Comparison of ENCODE assay signal across 8 cellular contexts in genomic region chr7:151759591-151760042, GRCh38.
DNase-seq lines count a peak whose midpoint lies in the region; ATAC-seq and TF ChIP-seq lines count a peak whose summit lies in the region.

No MANE protein-coding gene starts in this region.

- ATAC-seq in lung (ENCODE audit: insufficient read depth, low FRiP score) (no peak), GM21737 (IDR thresholded peaks at IDR 0.05; ENCODE audit: unreplicated experiment) (no peak)
- peak; percentile 74 for ATAC-seq in stimulated activated naive B cell treated with anti-CD40 and anti-IgM and Interleukin-4, amounts not matched to agents 10 μg/mL and 1 μg/mL and 100 μg/mL, for 72 hours (replicated peaks)

- TF ChIP-seq CTCF in Calu3 (IDR thresholded peaks at IDR 0.05; ENCODE audit: unreplicated experiment) (peak; percentile 93), dorsolateral prefrontal cortex (IDR thresholded peaks at IDR 0.05 in 54 of 56, conservative IDR thresholded peaks at IDR 0.05 in 2 of 56; ENCODE audit: low read depth in 1 of 56, partially characterized antibody in 56 of 56) (peak; percentile 69 to 94 (median 86)), lung (IDR thresholded peaks at IDR 0.05; ENCODE audit: control extremely low read depth, extremely low read depth) (peak; percentile 74)

- no peaks in the 10 kb centered on the region for H3K9me3 ChIP-seq in lung (ENCODE audit: control insufficient read depth in 2 of 2, insufficient read depth in 1 of 2, low read length in 1 of 2)

- H3K36me3 ChIP-seq in H7 (replicated peaks; ENCODE audit: control insufficient read depth, insufficient read depth, low read length) (no peaks in the 10 kb centered on the region), lung (ENCODE audit: control insufficient read depth in 2 of 2, insufficient read depth in 2 of 2, low read length in 2 of 2) (no peaks in the 10 kb centered on the region)

- H3K27ac Mint-ChIP-seq in Calu3 (ENCODE audit: unreplicated experiment) = no peak overlapping the region
- no peak overlapping the region for H3K27ac Mint-ChIP-seq in activated CD4-positive, alpha-beta T cell treated with anti-CD3 and anti-CD28 coated beads, Interleukin-2, amount 10 ng/mL, durations not matched to agents 7 days and 5 days
- H3K27ac Mint-ChIP-seq in stimulated activated naive B cell treated with anti-CD40 and anti-IgM and Interleukin-4, amounts not matched to agents 10 μg/mL and 1 μg/mL and 100 μg/mL, for 72 hours = peak overlapping the region; percentile 37

- CTCF ChIA-PET in Calu3 (lab: Charles Lee) = interaction anchor here (0.5 to 1.9 kb wide), 7 partner anchors 12 to 311 kb away, joined by 3 to 4 read pairs (median 3); no protein-coding TSS in a partner anchor
- CTCF ChIA-PET in activated CD4-positive, alpha-beta T cell treated with anti-CD3 and anti-CD28 coated beads, Interleukin-2, amount 10 ng/mL, durations not matched to agents 7 days and 5 days (lab: Charles Lee) = interaction anchor here (0.9 to 2.8 kb wide), 12 partner anchors 8 to 391 kb away, joined by 3 to 11 read pairs (median 3); no protein-coding TSS in a partner anchor

- H3K36me3 Mint-ChIP-seq in Calu3 (ENCODE audit: insufficient read depth, unreplicated experiment) = peaks cover 7% of the 10 kb centered on the region
- H3K36me3 Mint-ChIP-seq in activated CD4-positive, alpha-beta T cell treated with anti-CD3 and anti-CD28 coated beads, Interleukin-2, amount 10 ng/mL, durations not matched to agents 7 days and 5 days (ENCODE audit: low read depth) = no peaks in the 10 kb centered on the region
- peaks cover 6 to 13% of the 10 kb centered on the region in 2 donors for H3K36me3 Mint-ChIP-seq in stimulated activated naive B cell treated with anti-CD40 and anti-IgM and Interleukin-4, amounts not matched to agents 10 μg/mL and 1 μg/mL and 100 μg/mL, for 72 hours

- no peaks in the 10 kb centered on the region for H3K9me3 Mint-ChIP-seq in Calu3 (ENCODE audit: low read depth, unreplicated experiment)
- H3K9me3 Mint-ChIP-seq in activated CD4-positive, alpha-beta T cell treated with anti-CD3 and anti-CD28 coated beads, Interleukin-2, amount 10 ng/mL, durations not matched to agents 7 days and 5 days = no peaks in the 10 kb centered on the region
- H3K9me3 Mint-ChIP-seq in stimulated activated naive B cell treated with anti-CD40 and anti-IgM and Interleukin-4, amounts not matched to agents 10 μg/mL and 1 μg/mL and 100 μg/mL, for 72 hours = peaks cover 1% of the 10 kb centered on the region in 2 donors

- peaks cover 0 to 12% of the 10 kb centered on the region in 2 donors for H3K4me1 ChIP-seq in lung (ENCODE audit: control insufficient read depth in 2 of 2, insufficient read depth in 2 of 2, low read length in 2 of 2)

- BruUV-seq in Calu3 (replicated peaks; lab: Mats Ljungman, UMichigan) = no TSS peak

- H3K27me3 ChIP-seq in H7 (ENCODE audit: control insufficient read depth, insufficient read depth, low read length) (no peaks in the 10 kb centered on the region), dorsolateral prefrontal cortex (peaks cover 0 to 12% (median 0%) of the 10 kb centered on the region in 45 donors), lung (ENCODE audit: control insufficient read depth, insufficient read depth) (no peaks in the 10 kb centered on the region)

- H3K27me3 Mint-ChIP-seq in Calu3 (ENCODE audit: unreplicated experiment) = no peaks in the 10 kb centered on the region
- no peaks in the 10 kb centered on the region for H3K27me3 Mint-ChIP-seq in activated CD4-positive, alpha-beta T cell treated with anti-CD3 and anti-CD28 coated beads, Interleukin-2, amount 10 ng/mL, durations not matched to agents 7 days and 5 days
- H3K27me3 Mint-ChIP-seq in stimulated activated naive B cell treated with anti-CD40 and anti-IgM and Interleukin-4, amounts not matched to agents 10 μg/mL and 1 μg/mL and 100 μg/mL, for 72 hours = no peaks in the 10 kb centered on the region

- POLR2A ChIA-PET in activated CD4-positive, alpha-beta T cell treated with anti-CD3 and anti-CD28 coated beads, Interleukin-2, amount 10 ng/mL, durations not matched to agents 7 days and 5 days (lab: Charles Lee) = no interaction called here

- intact Hi-C loops in Calu3 (cut with micrococcal nuclease; ENCODE audit: unreplicated experiment) = loop anchor here (1.0 to 5.0 kb wide), 3 partner anchors 133 to 297 kb away; no protein-coding TSS in a partner anchor
- intact Hi-C loops in dorsolateral prefrontal cortex (cut with DNase I) = loop anchor here (5.0 to 10.0 kb wide), 5 partner anchors 127 to 442 kb away; no protein-coding TSS in a partner anchor

- peak; percentile 80 for DNase-seq in Calu3
- DNase-seq in H7 = peak; percentile 91
- DNase-seq in NCI-H2171 (lab: John Stamatoyannopoulos, UW) = peak; percentile 33
- peak; percentile 70 for DNase-seq in activated CD4-positive, alpha-beta T cell treated with anti-CD3 and anti-CD28 coated beads, Interleukin-2, amount 10 ng/mL, durations not matched to agents 7 days and 5 days
- peak in 6 of 10 donors; percentile 44 to 70 (median 52) for DNase-seq in dorsolateral prefrontal cortex
- peak; percentile 64 for DNase-seq in lung (ENCODE audit: low spot score)
- DNase-seq in stimulated activated naive B cell treated with anti-CD40 and anti-IgM and Interleukin-4, amounts not matched to agents 10 μg/mL and 1 μg/mL and 100 μg/mL, for 72 hours = peak; percentile 36

- H3K4me3 Mint-ChIP-seq in Calu3 (ENCODE audit: low read depth, unreplicated experiment) = no peak overlapping the region
- H3K4me3 Mint-ChIP-seq in activated CD4-positive, alpha-beta T cell treated with anti-CD3 and anti-CD28 coated beads, Interleukin-2, amount 10 ng/mL, durations not matched to agents 7 days and 5 days = no peak overlapping the region
- no peak overlapping the region for H3K4me3 Mint-ChIP-seq in stimulated activated naive B cell treated with anti-CD40 and anti-IgM and Interleukin-4, amounts not matched to agents 10 μg/mL and 1 μg/mL and 100 μg/mL, for 72 hours

- 51 to 54% methylated on average over 9 of the region's 9 CpGs for WGBS in lung, 2 donors

- H3K4me3 ChIP-seq in H7 (ENCODE audit: insufficient read depth, low read depth, low read length) = no peak overlapping the region
- H3K4me3 ChIP-seq in dorsolateral prefrontal cortex = no peak overlapping the region
- H3K4me3 ChIP-seq in lung = no peak overlapping the region

- H3K27ac ChIP-seq in dorsolateral prefrontal cortex (peak overlapping the region in 8 of 59 donors; percentile 4 to 46 (median 33)), lung (ENCODE audit: low read depth in 1 of 2, low read length in 1 of 2) (no peak overlapping the region)

- H3K4me1 Mint-ChIP-seq in Calu3 (ENCODE audit: low read depth, unreplicated experiment) = peaks cover 36% of the 10 kb centered on the region
- H3K4me1 Mint-ChIP-seq in activated CD4-positive, alpha-beta T cell treated with anti-CD3 and anti-CD28 coated beads, Interleukin-2, amount 10 ng/mL, durations not matched to agents 7 days and 5 days = peaks cover 24% of the 10 kb centered on the region
- peaks cover 21 to 26% of the 10 kb centered on the region in 2 donors for H3K4me1 Mint-ChIP-seq in stimulated activated naive B cell treated with anti-CD40 and anti-IgM and Interleukin-4, amounts not matched to agents 10 μg/mL and 1 μg/mL and 100 μg/mL, for 72 hours

Comparison
In these comparisons a context has a peak if more than half of its experiments do, and no peak if none do; other contexts are left out.
1. DNase-seq: peak in every context shown above with its lines; median percentile 91 in H7; 80 in Calu3; 70 in activated CD4-positive, alpha-beta T cell treated with anti-CD3 and anti-CD28 coated beads, Interleukin-2, amount 10 ng/mL, durations not matched to agents 7 days and 5 days; 64 in lung; 52 in dorsolateral prefrontal cortex; 36 in stimulated activated naive B cell treated with anti-CD40 and anti-IgM and Interleukin-4, amounts not matched to agents 10 μg/mL and 1 μg/mL and 100 μg/mL, for 72 hours; 33 in NCI-H2171.
2. ATAC-seq: peak in stimulated activated naive B cell treated with anti-CD40 and anti-IgM and Interleukin-4, amounts not matched to agents 10 μg/mL and 1 μg/mL and 100 μg/mL, for 72 hours (2 of 2); none in lung (single experiment) and GM21737 (single experiment).
3. Peak in every context shown above with its lines, with median percentiles within 50 percentile points of each other: CTCF ChIP-seq.